1 cellular context compared by ENCODE assay signal in the genomic region with DNA sequence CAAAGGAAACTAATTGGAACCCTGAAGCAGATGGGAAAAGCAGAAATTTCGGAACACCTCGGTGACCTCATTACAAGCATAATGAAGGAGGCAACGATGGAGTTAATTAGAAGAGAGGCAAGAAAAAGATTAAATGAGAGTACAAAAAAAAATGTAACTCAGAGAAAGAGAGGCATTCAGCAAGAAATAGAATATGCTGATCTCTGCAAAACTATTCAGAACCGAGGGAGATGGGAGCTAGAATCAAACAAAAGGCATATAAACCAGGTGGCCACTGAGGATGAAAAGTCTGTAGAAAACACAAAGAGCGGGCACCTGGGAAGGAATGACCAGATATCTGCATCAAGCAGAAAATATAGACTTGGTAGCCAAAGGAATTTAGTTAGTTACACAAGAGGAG.
TF ChIP-seq lines count a peak whose summit lies in the region.

No MANE protein-coding gene starts in this region.

TF ChIP-seq in K562, 482 proteins besides CTCF, POLR2A, EP300 and RAD21 (continued from another document):
- no peak for TF ChIP-seq ZMIZ1 (IDR thresholded peaks at IDR 0.05; ENCODE audit: low read depth in 2 of 2, low read length in 2 of 2)
- TF ChIP-seq MAFG (tag; conservative IDR thresholded peaks at IDR 0.05) = 0 out of 2 replicates have a peak, but pooled peaks have one; percentile 30
- no peak for TF ChIP-seq HDAC6 (IDR thresholded peaks at IDR 0.05; ENCODE audit: low read depth, low read length)
- TF ChIP-seq FOXK2 (conservative IDR thresholded peaks at IDR 0.05 in 1 of 2, IDR thresholded peaks at IDR 0.05 in 1 of 2; ENCODE audit: low read depth in 2 of 2) = no peak
- peak; percentile 58 for TF ChIP-seq ZNF316 (IDR thresholded peaks at IDR 0.05)
